Comparison of ENCODE assay signal across 9 cellular contexts in the genomic region with DNA sequence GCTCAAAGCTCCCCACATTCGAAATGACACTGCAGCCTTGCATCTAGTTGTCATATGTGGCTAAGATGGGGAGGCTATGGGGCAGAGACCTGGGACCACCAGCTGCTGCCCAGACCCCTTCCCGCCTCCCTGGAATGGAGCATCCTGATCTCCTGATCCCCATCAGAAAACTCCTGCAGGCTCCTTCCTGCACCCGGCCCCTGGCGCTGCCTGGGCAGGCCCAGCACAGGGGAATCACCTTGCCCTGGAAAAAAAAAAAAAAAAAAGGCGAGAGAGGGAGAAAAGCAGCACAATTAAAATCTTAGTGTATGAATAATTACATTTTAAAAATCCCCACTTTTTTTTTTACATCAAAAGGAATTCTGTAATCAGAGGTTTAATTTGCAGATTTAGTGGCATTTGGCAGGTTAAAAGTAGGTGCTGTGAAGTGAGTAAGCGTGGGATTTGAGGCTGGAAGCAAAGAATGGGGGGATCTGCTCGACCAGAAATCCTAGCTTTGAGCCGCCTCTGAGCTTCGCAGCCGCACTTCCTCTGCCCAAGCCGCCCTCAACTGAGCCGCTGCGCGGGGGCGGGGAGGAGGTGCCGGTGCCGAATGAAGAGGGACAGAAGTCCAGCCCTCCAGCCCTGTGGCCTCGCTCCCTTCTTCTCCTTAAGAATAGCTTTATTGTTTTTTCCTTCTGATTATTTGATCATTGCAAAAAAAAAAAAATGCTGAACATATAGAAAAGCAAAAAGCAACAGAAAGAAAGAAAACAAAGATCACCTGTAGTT. TPM values are rescaled to one million over a fixed set of nuclear protein-coding genes. Genes with fewer than 3 reads are reported as not detected.
DNase-seq lines count a peak whose midpoint lies in the region; ATAC-seq and TF ChIP-seq lines count a peak whose summit lies in the region.
"Had no signal": no experiment of that assay in that cellular context is flagged by ENCODE, and none has a peak within 500 bp of the region (broad histone marks: within the 10 kb centered on the region; RNA-seq: fewer than 3 reads in every experiment).

No MANE protein-coding gene starts in this region.

- no peaks in the 10 kb centered on the region for H3K9me3 Mint-ChIP-seq in central memory CD8-positive, alpha-beta T cell
- peaks cover 15% of the 10 kb centered on the region for H3K9me3 Mint-ChIP-seq in nephron progenitor cell

- ATAC-seq in central memory CD8-positive, alpha-beta T cell (replicated peaks; ENCODE audit: extremely low read depth, poor library complexity, severe bottlenecking) = peak; percentile 32
- ATAC-seq in GM19035 (IDR thresholded peaks at IDR 0.05; ENCODE audit: unreplicated experiment) (no peak), GM21423 (IDR thresholded peaks at IDR 0.05; ENCODE audit: unreplicated experiment) (no peak)
- ATAC-seq: HCT116 had no signal

- H3K27me3 Mint-ChIP-seq in central memory CD8-positive, alpha-beta T cell = peaks cover 49% of the 10 kb centered on the region
- peaks cover 37% of the 10 kb centered on the region for H3K27me3 Mint-ChIP-seq in nephron progenitor cell (ENCODE audit: low read depth, poor library complexity)

- H3K27ac Mint-ChIP-seq in central memory CD8-positive, alpha-beta T cell (ENCODE audit: low read depth) = peak overlapping the region; percentile 92
- H3K27ac Mint-ChIP-seq in nephron progenitor cell = no peak overlapping the region

- H3K4me3 Mint-ChIP-seq in central memory CD8-positive, alpha-beta T cell = peak overlapping the region; percentile 50
- H3K4me3 Mint-ChIP-seq in nephron progenitor cell = peak overlapping the region; percentile 50

- peaks cover 13% of the 10 kb centered on the region for H3K36me3 Mint-ChIP-seq in central memory CD8-positive, alpha-beta T cell (ENCODE audit: insufficient read depth)
- peaks cover 4% of the 10 kb centered on the region for H3K36me3 Mint-ChIP-seq in nephron progenitor cell (ENCODE audit: low read depth)

- TF ChIP-seq CTCF in nephron progenitor cell (IDR thresholded peaks at IDR 0.05) = no peak

- H3K4me1 Mint-ChIP-seq in central memory CD8-positive, alpha-beta T cell = peaks cover 16% of the 10 kb centered on the region
- peaks cover 24% of the 10 kb centered on the region for H3K4me1 Mint-ChIP-seq in nephron progenitor cell

- peak; percentile 6 for DNase-seq in ELR (ENCODE audit: low read depth)
- DNase-seq in NCI-H460 (ENCODE audit: extremely low read depth, low read depth) = peak; percentile 11
- no peak for DNase-seq in central memory CD8-positive, alpha-beta T cell (ENCODE audit: low spot score in 2 of 2)
- DNase-seq in nephron progenitor cell = peak; percentile 69
- DNase-seq in NCI-H1930 (lab: John Stamatoyannopoulos, UW) = no peak
- DNase-seq in DMS153 (lab: John Stamatoyannopoulos, UW) = no peak

RNA-seq across cellular contexts. Expression of a gene that starts 30.0 kb away (rescaled TPM):
- total RNA-seq in NCI-H460 (2014; rRNA removed; shearing (Covaris generic)) = 1.7 and 2.1 TPM in 2 replicates
- 0.54 and 1.3 TPM in 2 replicates for polyA plus RNA-seq in NCI-H460 (2014; cell fraction: nucleus; rRNA removed)

Comparison
In these comparisons a context has a peak if more than half of its experiments do, and no peak if none do; other contexts are left out.
1. DNase-seq: peak in ELR (single experiment), NCI-H460 (single experiment) and nephron progenitor cell (single experiment); none in central memory CD8-positive, alpha-beta T cell (0 of 2), NCI-H1930 (0 of 2) and DMS153 (single experiment).